In the genomic region with DNA sequence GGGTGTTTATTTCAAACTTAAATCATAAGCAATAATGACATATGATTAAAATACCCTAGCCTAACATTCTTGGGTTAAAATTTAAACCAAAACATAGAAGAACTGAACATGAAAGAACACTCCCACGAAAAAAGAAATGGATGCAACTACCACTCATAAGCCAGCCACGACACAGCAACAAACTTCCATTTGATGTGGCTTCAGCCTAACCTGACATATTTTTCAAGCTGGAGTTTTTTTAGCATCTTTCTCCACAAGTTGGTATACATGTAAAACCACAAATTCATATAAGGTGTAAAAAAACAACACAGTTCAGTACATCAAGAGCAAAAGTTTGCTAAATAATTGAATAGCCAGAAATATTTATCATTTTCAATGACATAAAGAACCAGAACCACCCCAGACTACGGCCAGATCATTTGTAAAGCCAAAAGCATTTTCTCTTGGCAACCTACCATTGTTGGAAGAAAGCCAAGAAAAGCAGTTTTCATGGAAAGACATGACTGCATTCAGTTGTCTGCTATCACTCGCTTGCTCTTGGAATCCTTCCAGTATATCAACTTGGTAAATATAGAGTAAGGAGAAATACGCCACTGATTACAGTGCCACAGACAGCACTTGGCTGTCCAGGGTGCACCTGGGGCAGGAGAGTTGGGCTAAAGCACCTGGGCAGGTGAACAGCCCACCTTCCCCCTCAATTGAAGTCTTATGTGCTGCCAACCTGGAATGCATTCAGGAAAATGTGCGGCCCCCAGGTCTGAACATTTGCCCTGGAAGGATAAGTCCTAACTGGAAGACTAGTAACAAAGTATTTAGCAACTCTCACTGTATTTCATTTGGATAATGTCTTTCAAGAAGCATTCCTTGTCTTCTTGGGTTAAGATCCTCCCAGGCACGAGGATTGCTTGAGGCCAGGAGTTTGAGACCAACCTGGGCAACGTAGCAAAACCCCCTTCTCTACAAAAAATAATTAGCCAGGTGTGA, we compare ENCODE assay signal across 8 cellular contexts.
DNase-seq lines count a peak whose midpoint lies in the region; ATAC-seq lines count a peak whose summit lies in the region.

No MANE protein-coding gene starts in this region.

- H3K4me1 Mint-ChIP-seq in activated CD8-positive, alpha-beta memory T cell treated with anti-CD3 and anti-CD28 coated beads, Interleukin-2, amount 10 ng/mL, durations not matched to agents 7 days and 5 days, result peaks cover 65% of the 10 kb centered on the region

- H3K36me3 Mint-ChIP-seq in activated CD8-positive, alpha-beta memory T cell treated with anti-CD3 and anti-CD28 coated beads, Interleukin-2, amount 10 ng/mL, durations not matched to agents 7 days and 5 days, result peaks cover 7% of the 10 kb centered on the region

- CTCF ChIA-PET in activated CD8-positive, alpha-beta memory T cell treated with anti-CD3 and anti-CD28 coated beads, Interleukin-2, amount 10 ng/mL, durations not matched to agents 7 days and 5 days (lab: Charles Lee), result no interaction called here

- no peak overlapping the region for H3K27ac Mint-ChIP-seq in activated CD8-positive, alpha-beta memory T cell treated with anti-CD3 and anti-CD28 coated beads, Interleukin-2, amount 10 ng/mL, durations not matched to agents 7 days and 5 days

- H3K9me3 Mint-ChIP-seq in activated CD8-positive, alpha-beta memory T cell treated with anti-CD3 and anti-CD28 coated beads, Interleukin-2, amount 10 ng/mL, durations not matched to agents 7 days and 5 days (ENCODE audit: low read depth), result no peaks in the 10 kb centered on the region

- H3K4me3 Mint-ChIP-seq in activated CD8-positive, alpha-beta memory T cell treated with anti-CD3 and anti-CD28 coated beads, Interleukin-2, amount 10 ng/mL, durations not matched to agents 7 days and 5 days, result no peak overlapping the region

- no peak for ATAC-seq in activated CD8-positive, alpha-beta memory T cell treated with anti-CD3 and anti-CD28 coated beads, Interleukin-2, amount 10 ng/mL, durations not matched to agents 7 days and 5 days

- H3K27me3 Mint-ChIP-seq in activated CD8-positive, alpha-beta memory T cell treated with anti-CD3 and anti-CD28 coated beads, Interleukin-2, amount 10 ng/mL, durations not matched to agents 7 days and 5 days, result peaks cover 15% of the 10 kb centered on the region

- DNase-seq in GM04504 (ENCODE audit: low read depth), result peak; percentile 77
- DNase-seq in NCI-H446 treated with DMSO at 0.1 percent for 48 hours (lab: John Stamatoyannopoulos, UW), result peak; percentile 76
- DNase-seq in cerebellum (ENCODE audit: low spot score), result peak; percentile 57
- peak; percentile 48 for DNase-seq in mucosa of gallbladder (ENCODE audit: low spot score)
- DNase-seq in SKM-1 (lab: John Stamatoyannopoulos, UW; ENCODE audit: unreplicated experiment), result no peak
- no peak for DNase-seq in middle frontal gyrus (ENCODE audit: extremely low spot score, low spot score)
- no peak for DNase-seq in activated CD8-positive, alpha-beta memory T cell treated with anti-CD3 and anti-CD28 coated beads, Interleukin-2, amount 10 ng/mL, durations not matched to agents 7 days and 5 days
- no peak for DNase-seq in HuH-7.5 (ENCODE audit: low spot score)

Comparison
In these comparisons a context has a peak if more than half of its experiments do, and no peak if none do; other contexts are left out.
1. DNase-seq: peak in GM04504 (single experiment), NCI-H446 treated with DMSO at 0.1 percent for 48 hours (single experiment), cerebellum (single experiment) and mucosa of gallbladder (single experiment); none in SKM-1 (single experiment), middle frontal gyrus (single experiment), activated CD8-positive, alpha-beta memory T cell treated with anti-CD3 and anti-CD28 coated beads, Interleukin-2, amount 10 ng/mL, durations not matched to agents 7 days and 5 days (single experiment) and HuH-7.5 (single experiment).